8 cellular contexts compared by ENCODE assay signal in genomic region chrX:119399772-119400101, GRCh38. TPM values are rescaled to one million over a fixed set of nuclear protein-coding genes. Genes with fewer than 3 reads are reported as not detected.
DNase-seq lines count a peak whose midpoint lies in the region; ATAC-seq and TF ChIP-seq lines count a peak whose summit lies in the region.

No MANE protein-coding gene starts in this region.

- CTCF ChIA-PET in activated CD4-positive, alpha-beta memory T cell treated with anti-CD3 and anti-CD28 coated beads for 36 hours (lab: Charles Lee), result interaction anchor here (1.2 kb wide), 1 partner anchor 68 kb away, joined by 5 read pairs; the partner anchor contains the start of gene SLC25A5

- H3K4me3 ChIP-seq in H7 (ENCODE audit: insufficient read depth, low read depth, low read length), result peak overlapping the region; percentile 63
- H3K4me3 ChIP-seq in sigmoid colon, result peak overlapping the region; percentile 44 to 73 (median 67)

- 1 to 15% methylated on average over 12 of the region's 12 CpGs for WGBS in sigmoid colon, 2 donors

- no peak for TF ChIP-seq EP300 in sigmoid colon (IDR thresholded peaks at IDR 0.05)

- peaks cover 19% of the 10 kb centered on the region for H3K4me1 Mint-ChIP-seq in activated CD4-positive, alpha-beta memory T cell treated with anti-CD3 and anti-CD28 coated beads for 36 hours (ENCODE audit: low read depth)

- ATAC-seq in left ventricle myocardium superior, result peak; percentile 46

- peak overlapping the region; percentile 81 to 90 (median 82) for H3K27ac ChIP-seq in sigmoid colon

- H3K27me3 ChIP-seq in H7 (ENCODE audit: control insufficient read depth, insufficient read depth, low read length) (no peaks in the 10 kb centered on the region), sigmoid colon (no peaks in the 10 kb centered on the region)

- H3K36me3 Mint-ChIP-seq in activated CD4-positive, alpha-beta memory T cell treated with anti-CD3 and anti-CD28 coated beads for 36 hours, result no peaks in the 10 kb centered on the region

- DNase-seq in AG20443 (ENCODE audit: low spot score) (peak; percentile 69), H7 (no peak), left ventricle myocardium superior (no peak), sigmoid colon (no peak), NCI-H446 treated with DMSO at 0.1 percent for 48 hours (lab: John Stamatoyannopoulos, UW) (no peak), COR-L47 (lab: John Stamatoyannopoulos, UW) (no peak), NCI-H1105 treated with DMSO at 0.1 percent for 48 hours (lab: John Stamatoyannopoulos, UW) (no peak)
- DNase-seq in activated CD4-positive, alpha-beta memory T cell treated with anti-CD3 and anti-CD28 coated beads for 36 hours, result no peak

- no peaks in the 10 kb centered on the region for H3K27me3 Mint-ChIP-seq in activated CD4-positive, alpha-beta memory T cell treated with anti-CD3 and anti-CD28 coated beads for 36 hours

- intact Hi-C loops in activated CD4-positive, alpha-beta memory T cell treated with anti-CD3 and anti-CD28 coated beads for 36 hours (cut with micrococcal nuclease), result loop anchor here (1.0 kb wide), 1 partner anchor 70 kb away; no protein-coding TSS in a partner anchor
- intact Hi-C loops in left ventricle myocardium superior (cut with micrococcal nuclease) (no loop called here), sigmoid colon (cut with DNase I) (loop anchor here (2.0 to 5.0 kb wide), 2 partner anchors 69 to 162 kb away; partner anchors contain the start of genes PGRMC1 and SLC25A5)

- H3K36me3 ChIP-seq in H7 (replicated peaks; ENCODE audit: control insufficient read depth, insufficient read depth, low read length) (no peaks in the 10 kb centered on the region), sigmoid colon (no peaks in the 10 kb centered on the region)

- no peaks in the 10 kb centered on the region for H3K9me3 ChIP-seq in sigmoid colon

- no peaks in the 10 kb centered on the region for H3K9me3 Mint-ChIP-seq in activated CD4-positive, alpha-beta memory T cell treated with anti-CD3 and anti-CD28 coated beads for 36 hours

- peaks cover 0 to 8% (median 0%) of the 10 kb centered on the region in 4 donors for H3K4me1 ChIP-seq in sigmoid colon

- POLR2A ChIA-PET in activated CD4-positive, alpha-beta memory T cell treated with anti-CD3 and anti-CD28 coated beads for 36 hours (lab: Charles Lee), result interaction anchor here (1.2 kb wide), 1 partner anchor 68 kb away, joined by 3 read pairs; the partner anchor contains the start of gene SLC25A5

- H3K27ac Mint-ChIP-seq in activated CD4-positive, alpha-beta memory T cell treated with anti-CD3 and anti-CD28 coated beads for 36 hours, result no peak overlapping the region

- TF ChIP-seq CTCF in sigmoid colon (IDR thresholded peaks at IDR 0.05), result no peak

- H3K4me3 Mint-ChIP-seq in activated CD4-positive, alpha-beta memory T cell treated with anti-CD3 and anti-CD28 coated beads for 36 hours, result peak overlapping the region; percentile 57

- no peak for TF ChIP-seq POLR2A in sigmoid colon (IDR thresholded peaks at IDR 0.05)

RNA-seq across cellular contexts. Expression of gene SLC25A43, which starts 0.6 kb away (rescaled TPM):
- total RNA-seq in H7 (2014; rRNA removed; shearing (Covaris generic)), result 5.3 and 7.5 TPM in 2 replicates
- 1 to 10 TPM; 6.0 to 6.2 TPM for total RNA-seq in activated CD4-positive, alpha-beta memory T cell treated with anti-CD3 and anti-CD28 coated beads for 36 hours
- total RNA-seq in left ventricle myocardium superior (1.9 TPM), sigmoid colon (10 to 100 TPM in 2 of 4 donors, 1 to 10 TPM in 2; 5.3 to 16.1 (median 9.7) TPM)
- 10 to 100 TPM; 16.2 to 39.5 (median 24.6) TPM for polyA plus RNA-seq in sigmoid colon
